Comparison of ENCODE assay signal across 1 cellular context in genomic region chr2:147366281-147366680, GRCh38.
TF ChIP-seq lines count a peak whose summit lies in the region.

No MANE protein-coding gene starts in this region.

TF ChIP-seq in GM23338, 12 proteins besides CTCF, POLR2A, EP300 and RAD21 (continued from another document):
- TF ChIP-seq, protein P1, sequence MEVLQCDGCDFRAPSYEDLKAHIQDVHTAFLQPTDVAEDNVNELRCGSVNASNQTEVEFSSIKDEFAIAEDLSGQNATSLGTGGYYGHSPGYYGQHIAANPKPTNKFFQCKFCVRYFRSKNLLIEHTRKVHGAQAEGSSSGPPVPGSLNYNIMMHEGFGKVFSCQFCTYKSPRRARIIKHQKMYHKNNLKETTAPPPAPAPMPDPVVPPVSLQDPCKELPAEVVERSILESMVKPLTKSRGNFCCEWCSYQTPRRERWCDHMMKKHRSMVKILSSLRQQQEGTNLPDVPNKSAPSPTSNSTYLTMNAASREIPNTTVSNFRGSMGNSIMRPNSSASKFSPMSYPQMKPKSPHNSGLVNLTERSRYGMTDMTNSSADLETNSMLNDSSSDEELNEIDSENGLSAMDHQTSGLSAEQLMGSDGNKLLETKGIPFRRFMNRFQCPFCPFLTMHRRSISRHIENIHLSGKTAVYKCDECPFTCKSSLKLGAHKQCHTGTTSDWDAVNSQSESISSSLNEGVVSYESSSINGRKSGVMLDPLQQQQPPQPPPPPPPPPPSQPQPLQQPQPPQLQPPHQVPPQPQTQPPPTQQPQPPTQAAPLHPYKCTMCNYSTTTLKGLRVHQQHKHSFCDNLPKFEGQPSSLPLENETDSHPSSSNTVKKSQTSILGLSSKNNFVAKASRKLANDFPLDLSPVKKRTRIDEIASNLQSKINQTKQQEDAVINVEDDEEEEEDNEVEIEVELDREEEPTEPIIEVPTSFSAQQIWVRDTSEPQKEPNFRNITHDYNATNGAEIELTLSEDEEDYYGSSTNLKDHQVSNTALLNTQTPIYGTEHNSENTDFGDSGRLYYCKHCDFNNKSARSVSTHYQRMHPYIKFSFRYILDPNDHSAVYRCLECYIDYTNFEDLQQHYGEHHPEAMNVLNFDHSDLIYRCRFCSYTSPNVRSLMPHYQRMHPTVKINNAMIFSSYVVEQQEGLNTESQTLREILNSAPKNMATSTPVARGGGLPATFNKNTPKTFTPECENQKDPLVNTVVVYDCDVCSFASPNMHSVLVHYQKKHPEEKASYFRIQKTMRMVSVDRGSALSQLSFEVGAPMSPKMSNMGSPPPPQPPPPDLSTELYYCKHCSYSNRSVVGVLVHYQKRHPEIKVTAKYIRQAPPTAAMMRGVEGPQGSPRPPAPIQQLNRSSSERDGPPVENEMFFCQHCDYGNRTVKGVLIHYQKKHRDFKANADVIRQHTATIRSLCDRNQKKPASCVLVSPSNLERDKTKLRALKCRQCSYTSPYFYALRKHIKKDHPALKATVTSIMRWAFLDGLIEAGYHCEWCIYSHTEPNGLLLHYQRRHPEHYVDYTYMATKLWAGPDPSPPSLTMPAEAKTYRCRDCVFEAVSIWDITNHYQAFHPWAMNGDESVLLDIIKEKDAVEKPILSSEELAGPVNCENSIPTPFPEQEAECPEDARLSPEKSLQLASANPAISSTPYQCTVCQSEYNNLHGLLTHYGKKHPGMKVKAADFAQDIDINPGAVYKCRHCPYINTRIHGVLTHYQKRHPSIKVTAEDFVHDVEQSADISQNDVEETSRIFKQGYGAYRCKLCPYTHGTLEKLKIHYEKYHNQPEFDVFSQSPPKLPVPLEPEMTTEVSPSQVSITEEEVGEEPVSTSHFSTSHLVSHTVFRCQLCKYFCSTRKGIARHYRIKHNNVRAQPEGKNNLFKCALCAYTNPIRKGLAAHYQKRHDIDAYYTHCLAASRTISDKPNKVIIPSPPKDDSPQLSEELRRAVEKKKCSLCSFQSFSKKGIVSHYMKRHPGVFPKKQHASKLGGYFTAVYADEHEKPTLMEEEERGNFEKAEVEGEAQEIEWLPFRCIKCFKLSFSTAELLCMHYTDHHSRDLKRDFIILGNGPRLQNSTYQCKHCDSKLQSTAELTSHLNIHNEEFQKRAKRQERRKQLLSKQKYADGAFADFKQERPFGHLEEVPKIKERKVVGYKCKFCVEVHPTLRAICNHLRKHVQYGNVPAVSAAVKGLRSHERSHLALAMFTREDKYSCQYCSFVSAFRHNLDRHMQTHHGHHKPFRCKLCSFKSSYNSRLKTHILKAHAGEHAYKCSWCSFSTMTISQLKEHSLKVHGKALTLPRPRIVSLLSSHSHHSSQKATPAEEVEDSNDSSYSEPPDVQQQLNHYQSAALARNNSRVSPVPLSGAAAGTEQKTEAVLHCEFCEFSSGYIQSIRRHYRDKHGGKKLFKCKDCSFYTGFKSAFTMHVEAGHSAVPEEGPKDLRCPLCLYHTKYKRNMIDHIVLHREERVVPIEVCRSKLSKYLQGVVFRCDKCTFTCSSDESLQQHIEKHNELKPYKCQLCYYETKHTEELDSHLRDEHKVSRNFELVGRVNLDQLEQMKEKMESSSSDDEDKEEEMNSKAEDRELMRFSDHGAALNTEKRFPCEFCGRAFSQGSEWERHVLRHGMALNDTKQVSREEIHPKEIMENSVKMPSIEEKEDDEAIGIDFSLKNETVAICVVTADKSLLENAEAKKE (CRISPR knock-in tag; IDR thresholded peaks at IDR 0.05), result no peak
- no peak for TF ChIP-seq ZNF331 (CRISPR knock-in tag; IDR thresholded peaks at IDR 0.05; ENCODE audit: low read depth)
- TF ChIP-seq JUNB (IDR thresholded peaks at IDR 0.05; ENCODE audit: unreplicated experiment), result no peak
- no peak for TF ChIP-seq ZNF114 (CRISPR knock-in tag; IDR thresholded peaks at IDR 0.05)
- no peak for TF ChIP-seq NANOG (IDR thresholded peaks at IDR 0.05; ENCODE audit: borderline replicate concordance)
- no peak for TF ChIP-seq EZH2 (IDR thresholded peaks at IDR 0.05; ENCODE audit: low read depth, unreplicated experiment)
- TF ChIP-seq EZH2phosphoT487 (IDR thresholded peaks at IDR 0.05; ENCODE audit: unreplicated experiment), result no peak
